In the genomic region with DNA sequence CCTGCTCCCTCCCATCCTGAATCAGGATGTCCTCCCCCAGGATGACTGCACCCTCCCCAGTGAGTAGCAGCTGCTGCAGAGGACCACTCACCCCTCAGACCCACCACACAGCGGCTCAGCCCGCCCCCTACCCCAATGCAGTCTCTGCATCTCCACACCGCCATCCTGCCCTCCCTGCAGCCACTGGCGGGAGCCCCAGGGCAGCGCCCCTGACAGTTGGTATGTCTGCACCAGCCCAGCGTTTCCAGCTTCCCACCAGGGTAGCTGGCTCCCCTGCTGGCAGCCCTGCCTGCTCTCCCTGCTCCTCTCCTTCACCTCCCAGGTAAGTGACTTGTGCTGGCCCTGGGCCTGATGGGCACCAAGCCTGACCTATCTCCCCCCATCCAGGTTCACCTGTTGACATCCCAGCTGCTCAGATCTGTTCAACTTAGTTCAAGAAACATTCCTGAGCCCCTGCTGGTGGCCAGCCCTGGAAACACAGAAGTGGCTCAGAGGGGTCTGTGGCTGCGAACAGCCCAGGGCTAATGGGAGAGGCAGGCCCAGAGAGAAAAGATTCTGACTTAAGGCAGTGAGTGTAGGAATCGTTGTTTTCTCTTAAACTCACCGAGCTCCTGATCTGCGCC, we compare ENCODE assay signal across 17 cellular contexts.
"Had no signal": no experiment of that assay in that cellular context is flagged by ENCODE, and none has a peak within 500 bp of the region (broad histone marks: within the 10 kb centered on the region; RNA-seq: fewer than 3 reads in every experiment).

No MANE protein-coding gene starts in this region.

- H3K4me3 ChIP-seq: ovary, right atrium auricular region, sigmoid colon, skin epidermis, stomach, thoracic aorta, transverse colon had no signal

- H3K4me3 Mint-ChIP-seq: naive thymus-derived CD4-positive, alpha-beta T cell; stimulated activated naive B cell treated with anti-CD40 and anti-IgM and Interleukin-4, amounts not matched to agents 10 μg/mL and 1 μg/mL and 100 μg/mL, for 72 hours had no signal

- H3K27ac Mint-ChIP-seq: naive thymus-derived CD4-positive, alpha-beta T cell; stimulated activated naive B cell treated with anti-CD40 and anti-IgM and Interleukin-4, amounts not matched to agents 10 μg/mL and 1 μg/mL and 100 μg/mL, for 72 hours had no signal

- H3K9me3 ChIP-seq: ovary, right atrium auricular region, sigmoid colon, stomach, thoracic aorta, transverse colon had no signal

- H3K4me1 Mint-ChIP-seq: naive thymus-derived CD4-positive, alpha-beta T cell; stimulated activated naive B cell treated with anti-CD40 and anti-IgM and Interleukin-4, amounts not matched to agents 10 μg/mL and 1 μg/mL and 100 μg/mL, for 72 hours had no signal

- ATAC-seq: foreskin keratinocyte; left colon; naive thymus-derived CD4-positive, alpha-beta T cell; stimulated activated naive B cell treated with anti-CD40 and anti-IgM and Interleukin-4, amounts not matched to agents 10 μg/mL and 1 μg/mL and 100 μg/mL, for 72 hours had no signal

- H3K4me1 ChIP-seq: right atrium auricular region, sigmoid colon, transverse colon had no signal

- H3K36me3 Mint-ChIP-seq: naive thymus-derived CD4-positive, alpha-beta T cell; stimulated activated naive B cell treated with anti-CD40 and anti-IgM and Interleukin-4, amounts not matched to agents 10 μg/mL and 1 μg/mL and 100 μg/mL, for 72 hours had no signal

- H3K27me3 Mint-ChIP-seq: stimulated activated naive B cell treated with anti-CD40 and anti-IgM and Interleukin-4, amounts not matched to agents 10 μg/mL and 1 μg/mL and 100 μg/mL, for 72 hours had no signal

- DNase-seq: dermis blood vessel endothelial cell; erythroblast; foreskin keratinocyte; left colon; naive thymus-derived CD4-positive, alpha-beta T cell; nucleus accumbens; ovary; sigmoid colon; stimulated activated CD4-positive, alpha-beta T cell treated with anti-CD3 and anti-CD28 coated beads, Interleukin-2, amount 100 ng/mL, for 24 hours; stimulated activated CD4-positive, alpha-beta T cell treated with anti-CD3 and anti-CD28 coated beads, Interleukin-4, amount 100 ng/mL, for 4 hours; stimulated activated naive B cell treated with anti-CD40 and anti-IgM and Interleukin-4, amounts not matched to agents 10 μg/mL and 1 μg/mL and 100 μg/mL, for 72 hours; stomach; substantia nigra; transverse colon had no signal

- H3K9me3 Mint-ChIP-seq: stimulated activated naive B cell treated with anti-CD40 and anti-IgM and Interleukin-4, amounts not matched to agents 10 μg/mL and 1 μg/mL and 100 μg/mL, for 72 hours had no signal

- H3K27me3 ChIP-seq: foreskin keratinocyte, ovary, right atrium auricular region, sigmoid colon, stomach, transverse colon had no signal

- H3K27ac ChIP-seq: foreskin keratinocyte, ovary, right atrium auricular region, sigmoid colon, skin epidermis, stomach, thoracic aorta, transverse colon had no signal

- H3K36me3 ChIP-seq: ovary, right atrium auricular region, sigmoid colon, stomach, thoracic aorta, transverse colon had no signal
